Comparison of ENCODE assay signal across 1 cellular context in the genomic region with DNA sequence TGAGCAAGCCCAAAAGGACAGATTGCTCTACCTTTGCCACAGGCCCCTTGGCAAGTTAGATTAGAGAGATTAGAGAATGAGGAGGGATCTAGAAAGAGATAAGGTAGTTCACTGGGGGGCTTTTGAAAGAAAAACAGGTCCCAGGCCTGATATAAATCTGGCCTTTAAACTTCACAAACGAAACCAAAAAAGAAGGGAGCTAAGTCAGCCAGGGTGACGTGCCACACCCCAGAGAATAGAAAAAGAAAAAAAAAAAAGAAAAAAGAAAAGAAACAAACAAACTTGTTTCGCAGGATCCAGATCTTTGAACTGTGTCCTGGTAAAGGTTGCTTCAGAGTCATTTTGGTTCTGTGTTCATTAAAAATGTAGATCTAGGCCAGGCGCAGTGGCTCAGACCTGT.
TF ChIP-seq lines count a peak whose summit lies in the region.

No MANE protein-coding gene starts in this region.

TF ChIP-seq in GM23338, 12 proteins besides CTCF, POLR2A, EP300 and RAD21 (continued from another document):
- TF ChIP-seq, protein P1, sequence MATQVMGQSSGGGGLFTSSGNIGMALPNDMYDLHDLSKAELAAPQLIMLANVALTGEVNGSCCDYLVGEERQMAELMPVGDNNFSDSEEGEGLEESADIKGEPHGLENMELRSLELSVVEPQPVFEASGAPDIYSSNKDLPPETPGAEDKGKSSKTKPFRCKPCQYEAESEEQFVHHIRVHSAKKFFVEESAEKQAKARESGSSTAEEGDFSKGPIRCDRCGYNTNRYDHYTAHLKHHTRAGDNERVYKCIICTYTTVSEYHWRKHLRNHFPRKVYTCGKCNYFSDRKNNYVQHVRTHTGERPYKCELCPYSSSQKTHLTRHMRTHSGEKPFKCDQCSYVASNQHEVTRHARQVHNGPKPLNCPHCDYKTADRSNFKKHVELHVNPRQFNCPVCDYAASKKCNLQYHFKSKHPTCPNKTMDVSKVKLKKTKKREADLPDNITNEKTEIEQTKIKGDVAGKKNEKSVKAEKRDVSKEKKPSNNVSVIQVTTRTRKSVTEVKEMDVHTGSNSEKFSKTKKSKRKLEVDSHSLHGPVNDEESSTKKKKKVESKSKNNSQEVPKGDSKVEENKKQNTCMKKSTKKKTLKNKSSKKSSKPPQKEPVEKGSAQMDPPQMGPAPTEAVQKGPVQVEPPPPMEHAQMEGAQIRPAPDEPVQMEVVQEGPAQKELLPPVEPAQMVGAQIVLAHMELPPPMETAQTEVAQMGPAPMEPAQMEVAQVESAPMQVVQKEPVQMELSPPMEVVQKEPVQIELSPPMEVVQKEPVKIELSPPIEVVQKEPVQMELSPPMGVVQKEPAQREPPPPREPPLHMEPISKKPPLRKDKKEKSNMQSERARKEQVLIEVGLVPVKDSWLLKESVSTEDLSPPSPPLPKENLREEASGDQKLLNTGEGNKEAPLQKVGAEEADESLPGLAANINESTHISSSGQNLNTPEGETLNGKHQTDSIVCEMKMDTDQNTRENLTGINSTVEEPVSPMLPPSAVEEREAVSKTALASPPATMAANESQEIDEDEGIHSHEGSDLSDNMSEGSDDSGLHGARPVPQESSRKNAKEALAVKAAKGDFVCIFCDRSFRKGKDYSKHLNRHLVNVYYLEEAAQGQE (IDR thresholded peaks at IDR 0.05; ENCODE audit: unreplicated experiment) = no peak
- no peak for TF ChIP-seq JUNB (IDR thresholded peaks at IDR 0.05; ENCODE audit: unreplicated experiment)
- TF ChIP-seq, protein P2, sequence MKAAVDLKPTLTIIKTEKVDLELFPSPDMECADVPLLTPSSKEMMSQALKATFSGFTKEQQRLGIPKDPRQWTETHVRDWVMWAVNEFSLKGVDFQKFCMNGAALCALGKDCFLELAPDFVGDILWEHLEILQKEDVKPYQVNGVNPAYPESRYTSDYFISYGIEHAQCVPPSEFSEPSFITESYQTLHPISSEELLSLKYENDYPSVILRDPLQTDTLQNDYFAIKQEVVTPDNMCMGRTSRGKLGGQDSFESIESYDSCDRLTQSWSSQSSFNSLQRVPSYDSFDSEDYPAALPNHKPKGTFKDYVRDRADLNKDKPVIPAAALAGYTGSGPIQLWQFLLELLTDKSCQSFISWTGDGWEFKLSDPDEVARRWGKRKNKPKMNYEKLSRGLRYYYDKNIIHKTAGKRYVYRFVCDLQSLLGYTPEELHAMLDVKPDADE (IDR thresholded peaks at IDR 0.05) = no peak
- TF ChIP-seq ZNF331 (CRISPR knock-in tag; IDR thresholded peaks at IDR 0.05; ENCODE audit: low read depth) = no peak
- TF ChIP-seq, protein P3, sequence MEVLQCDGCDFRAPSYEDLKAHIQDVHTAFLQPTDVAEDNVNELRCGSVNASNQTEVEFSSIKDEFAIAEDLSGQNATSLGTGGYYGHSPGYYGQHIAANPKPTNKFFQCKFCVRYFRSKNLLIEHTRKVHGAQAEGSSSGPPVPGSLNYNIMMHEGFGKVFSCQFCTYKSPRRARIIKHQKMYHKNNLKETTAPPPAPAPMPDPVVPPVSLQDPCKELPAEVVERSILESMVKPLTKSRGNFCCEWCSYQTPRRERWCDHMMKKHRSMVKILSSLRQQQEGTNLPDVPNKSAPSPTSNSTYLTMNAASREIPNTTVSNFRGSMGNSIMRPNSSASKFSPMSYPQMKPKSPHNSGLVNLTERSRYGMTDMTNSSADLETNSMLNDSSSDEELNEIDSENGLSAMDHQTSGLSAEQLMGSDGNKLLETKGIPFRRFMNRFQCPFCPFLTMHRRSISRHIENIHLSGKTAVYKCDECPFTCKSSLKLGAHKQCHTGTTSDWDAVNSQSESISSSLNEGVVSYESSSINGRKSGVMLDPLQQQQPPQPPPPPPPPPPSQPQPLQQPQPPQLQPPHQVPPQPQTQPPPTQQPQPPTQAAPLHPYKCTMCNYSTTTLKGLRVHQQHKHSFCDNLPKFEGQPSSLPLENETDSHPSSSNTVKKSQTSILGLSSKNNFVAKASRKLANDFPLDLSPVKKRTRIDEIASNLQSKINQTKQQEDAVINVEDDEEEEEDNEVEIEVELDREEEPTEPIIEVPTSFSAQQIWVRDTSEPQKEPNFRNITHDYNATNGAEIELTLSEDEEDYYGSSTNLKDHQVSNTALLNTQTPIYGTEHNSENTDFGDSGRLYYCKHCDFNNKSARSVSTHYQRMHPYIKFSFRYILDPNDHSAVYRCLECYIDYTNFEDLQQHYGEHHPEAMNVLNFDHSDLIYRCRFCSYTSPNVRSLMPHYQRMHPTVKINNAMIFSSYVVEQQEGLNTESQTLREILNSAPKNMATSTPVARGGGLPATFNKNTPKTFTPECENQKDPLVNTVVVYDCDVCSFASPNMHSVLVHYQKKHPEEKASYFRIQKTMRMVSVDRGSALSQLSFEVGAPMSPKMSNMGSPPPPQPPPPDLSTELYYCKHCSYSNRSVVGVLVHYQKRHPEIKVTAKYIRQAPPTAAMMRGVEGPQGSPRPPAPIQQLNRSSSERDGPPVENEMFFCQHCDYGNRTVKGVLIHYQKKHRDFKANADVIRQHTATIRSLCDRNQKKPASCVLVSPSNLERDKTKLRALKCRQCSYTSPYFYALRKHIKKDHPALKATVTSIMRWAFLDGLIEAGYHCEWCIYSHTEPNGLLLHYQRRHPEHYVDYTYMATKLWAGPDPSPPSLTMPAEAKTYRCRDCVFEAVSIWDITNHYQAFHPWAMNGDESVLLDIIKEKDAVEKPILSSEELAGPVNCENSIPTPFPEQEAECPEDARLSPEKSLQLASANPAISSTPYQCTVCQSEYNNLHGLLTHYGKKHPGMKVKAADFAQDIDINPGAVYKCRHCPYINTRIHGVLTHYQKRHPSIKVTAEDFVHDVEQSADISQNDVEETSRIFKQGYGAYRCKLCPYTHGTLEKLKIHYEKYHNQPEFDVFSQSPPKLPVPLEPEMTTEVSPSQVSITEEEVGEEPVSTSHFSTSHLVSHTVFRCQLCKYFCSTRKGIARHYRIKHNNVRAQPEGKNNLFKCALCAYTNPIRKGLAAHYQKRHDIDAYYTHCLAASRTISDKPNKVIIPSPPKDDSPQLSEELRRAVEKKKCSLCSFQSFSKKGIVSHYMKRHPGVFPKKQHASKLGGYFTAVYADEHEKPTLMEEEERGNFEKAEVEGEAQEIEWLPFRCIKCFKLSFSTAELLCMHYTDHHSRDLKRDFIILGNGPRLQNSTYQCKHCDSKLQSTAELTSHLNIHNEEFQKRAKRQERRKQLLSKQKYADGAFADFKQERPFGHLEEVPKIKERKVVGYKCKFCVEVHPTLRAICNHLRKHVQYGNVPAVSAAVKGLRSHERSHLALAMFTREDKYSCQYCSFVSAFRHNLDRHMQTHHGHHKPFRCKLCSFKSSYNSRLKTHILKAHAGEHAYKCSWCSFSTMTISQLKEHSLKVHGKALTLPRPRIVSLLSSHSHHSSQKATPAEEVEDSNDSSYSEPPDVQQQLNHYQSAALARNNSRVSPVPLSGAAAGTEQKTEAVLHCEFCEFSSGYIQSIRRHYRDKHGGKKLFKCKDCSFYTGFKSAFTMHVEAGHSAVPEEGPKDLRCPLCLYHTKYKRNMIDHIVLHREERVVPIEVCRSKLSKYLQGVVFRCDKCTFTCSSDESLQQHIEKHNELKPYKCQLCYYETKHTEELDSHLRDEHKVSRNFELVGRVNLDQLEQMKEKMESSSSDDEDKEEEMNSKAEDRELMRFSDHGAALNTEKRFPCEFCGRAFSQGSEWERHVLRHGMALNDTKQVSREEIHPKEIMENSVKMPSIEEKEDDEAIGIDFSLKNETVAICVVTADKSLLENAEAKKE (CRISPR knock-in tag; IDR thresholded peaks at IDR 0.05) = no peak
